8 cellular contexts compared by ENCODE assay signal in genomic region chr13:80339578-80339840, GRCh38. TPM values are rescaled to one million over a fixed set of nuclear protein-coding genes. Genes with fewer than 3 reads are reported as not detected.
DNase-seq lines count a peak whose midpoint lies in the region; ATAC-seq, FAIRE-seq and TF ChIP-seq lines count a peak whose summit lies in the region.

No MANE protein-coding gene starts in this region.

- no peaks in the 10 kb centered on the region for H3K27me3 ChIP-seq in K562 (ENCODE audit: control insufficient read depth in 2 of 2, insufficient read depth in 2 of 2, low read length in 2 of 2)
- peaks cover 18% of the 10 kb centered on the region for H3K27me3 ChIP-seq in thymus (ENCODE audit: control insufficient read depth, insufficient read depth)

- no peaks in the 10 kb centered on the region for H4K20me1 ChIP-seq in K562 (replicated peaks; ENCODE audit: control insufficient read depth, insufficient read depth, low read length)

- H3K27ac Mint-ChIP-seq in natural killer cell (no peak overlapping the region), WTC11 (no peak overlapping the region)

- no peak for FAIRE-seq in K562 (lab: Jason Lieb, UNC)

- H3K4me3 ChIP-seq in K562 (peak overlapping the region; percentile 71), thymus (ENCODE audit: low read length) (peak overlapping the region; percentile 78)

- TF ChIP-seq EP300 in K562 (IDR thresholded peaks at IDR 0.05; ENCODE audit: low read length) = no peak

- TF ChIP-seq POLR2A in K562 (conservative IDR thresholded peaks at IDR 0.05) = no peak

- CTCF ChIA-PET in K562 (lab: Yijun Ruan, JAX; ENCODE audit: low intra/inter-chr PET ratio) = no interaction called here
- CTCF ChIA-PET in WTC11 (lab: Charles Lee) = interaction anchor here (1.7 kb wide), 1 partner anchor 660 kb away, joined by 4 read pairs; no protein-coding TSS in a partner anchor

- DNase-seq in NCI-H1092 treated with DMSO at 0.1 percent for 48 hours (lab: John Stamatoyannopoulos, UW) (peak; percentile 39), NCI-H1092 (lab: John Stamatoyannopoulos, UW) (no peak), K562 (ENCODE audit: extremely low read depth in 1 of 4, low spot score in 3 of 4) (peak in 3 of 4 experiments; percentile 11 to 16 (median 14)), left kidney (ENCODE audit: low read depth, low spot score) (peak; percentile 85), natural killer cell (no peak), WTC11 (ENCODE audit: low spot score) (no peak)

- in situ Hi-C loops in K562 (cut with MboI) = loop anchor here (25.0 kb wide), 1 partner anchor 902 kb away; no protein-coding TSS in a partner anchor

- H3K4me1 Mint-ChIP-seq in natural killer cell (peaks cover 26 to 30% of the 10 kb centered on the region in 2 donors), WTC11 (peaks cover 50% of the 10 kb centered on the region)

- no peaks in the 10 kb centered on the region for H3K9me1 ChIP-seq in K562 (ENCODE audit: control insufficient read depth, insufficient read depth, low read length)

- H3K4me3 Mint-ChIP-seq in natural killer cell = no peak overlapping the region
- no peak overlapping the region for H3K4me3 Mint-ChIP-seq in WTC11

- POLR2A ChIA-PET in K562 (lab: Yijun Ruan, JAX) (interaction anchor here (0.6 to 1.7 kb wide), 3 partner anchors 9 to 661 kb away, joined by 3 to 5 read pairs (median 3); no protein-coding TSS in a partner anchor), WTC11 (lab: Charles Lee) (interaction anchor here (0.7 to 1.9 kb wide), 3 partner anchors 10 to 557 kb away, joined by 3 to 5 read pairs (median 5); no protein-coding TSS in a partner anchor)

- peaks cover 44% of the 10 kb centered on the region for H3K79me2 ChIP-seq in K562 (ENCODE audit: control insufficient read depth, insufficient read depth, low read length)

- H3K4me1 ChIP-seq in K562 (replicated peaks in 1 of 2; ENCODE audit: control insufficient read depth in 2 of 2, insufficient read depth in 2 of 2, low read length in 2 of 2) = peaks cover 3 to 30% of the 10 kb centered on the region in 2 experiments; a peak in 3 of 5 replicates
- H3K4me1 ChIP-seq in thymus (ENCODE audit: control insufficient read depth, insufficient read depth, low read length) = no peaks in the 10 kb centered on the region

- H2AFZ ChIP-seq in K562 (ENCODE audit: low read depth, low read length) = 0 out of 2 replicates have a peak overlapping the region, but pooled peaks have one; percentile 70

- H3K9me3 Mint-ChIP-seq in natural killer cell = no peaks in the 10 kb centered on the region
- H3K9me3 Mint-ChIP-seq in WTC11 = no peaks in the 10 kb centered on the region

- TF ChIP-seq CTCF in K562 (IDR thresholded peaks at IDR 0.05 in 2 of 3, conservative IDR thresholded peaks at IDR 0.05 in 1 of 3; ENCODE audit: insufficient read depth in 2 of 3, low read depth in 1 of 3, low read length in 3 of 3) (no peak), natural killer cell (IDR thresholded peaks at IDR 0.05) (no peak), WTC11 (IDR thresholded peaks at IDR 0.05) (no peak)

- intact Hi-C loops in K562 (cut with micrococcal nuclease) = no loop called here
- intact Hi-C loops in natural killer cell (cut with micrococcal nuclease) = no loop called here

- no peak for ATAC-seq in K562
- no peak for ATAC-seq in GM21528 (IDR thresholded peaks at IDR 0.05; ENCODE audit: low FRiP score, unreplicated experiment)
- ATAC-seq in natural killer cell = no peak
- no peak for ATAC-seq in WTC11

- H3K36me3 ChIP-seq in K562 (ENCODE audit: control insufficient read depth, insufficient read depth, low read length) (peaks cover 15% of the 10 kb centered on the region; the same call in 2 of the 3 replicates), thymus (ENCODE audit: control insufficient read depth, insufficient read depth) (no peaks in the 10 kb centered on the region)

- 0% methylated on average over 1 of the region's 4 CpGs for WGBS in K562 (ENCODE audit: insufficient coverage, low coverage, missing lambda C conversion rate)
- WGBS in thymus = 1% methylated on average over 4 of the region's 4 CpGs

- H3K27me3 Mint-ChIP-seq in natural killer cell (ENCODE audit: low read depth in 2 of 2) (peaks cover under 1 to 8% of the 10 kb centered on the region in 2 donors), WTC11 (ENCODE audit: low read depth) (peaks cover 7% of the 10 kb centered on the region)

- H3K9me3 ChIP-seq in K562 (replicated peaks; ENCODE audit: control insufficient read depth, insufficient read depth, low read depth, low read length) (no peaks in the 10 kb centered on the region), thymus (ENCODE audit: control insufficient read depth) (no peaks in the 10 kb centered on the region)

- TF ChIP-seq RAD21 in K562 (CRISPR knock-in tag; conservative IDR thresholded peaks at IDR 0.05 in 1 of 2, IDR thresholded peaks at IDR 0.05 in 1 of 2) = no peak

- peak overlapping the region; percentile 84 for H3K4me2 ChIP-seq in K562 (ENCODE audit: insufficient read depth, low read length)

- peak overlapping the region; percentile 77 to 90; a peak in 3 of 4 replicates for H3K9ac ChIP-seq in K562 (ENCODE audit: insufficient read depth in 1 of 2, low read depth in 2 of 2, low read length in 2 of 2)

- H3K27ac ChIP-seq in K562 (ENCODE audit: extremely low read depth, low read depth, low read length) = peak overlapping the region; percentile 93; the same call in 2 of the 3 replicates
- no peak overlapping the region for H3K27ac ChIP-seq in thymus (ENCODE audit: low read depth)

- BruUV-seq in K562 (replicated peaks; lab: Mats Ljungman, UMichigan) = no TSS peak

- H3K36me3 Mint-ChIP-seq in natural killer cell = peaks cover 7% of the 10 kb centered on the region
- peaks cover 37% of the 10 kb centered on the region for H3K36me3 Mint-ChIP-seq in WTC11

TF ChIP-seq in WTC11, 78 proteins besides CTCF, POLR2A, EP300 and RAD21 (continues in another document):
- no peak for TF ChIP-seq ZNF281 (CRISPR knock-in tag; IDR thresholded peaks at IDR 0.05)
- TF ChIP-seq TP53 (CRISPR knock-in tag; IDR thresholded peaks at IDR 0.05) = no peak
- no peak for TF ChIP-seq ZNF425 (CRISPR knock-in tag; conservative IDR thresholded peaks at IDR 0.05)

RNA-seq across cellular contexts. Expression of gene SPRY2, which starts 1.4 kb away (rescaled TPM):
- 10.5 and 11.1 TPM in 2 replicates for total RNA-seq in K562 (2011; cell fraction: chromatin; rRNA removed; ENCODE audit: low replicate concordance)
- 7.8 and 10.3 TPM in 2 replicates for total RNA-seq in K562 (2011; cell fraction: nucleolus; rRNA removed)
- 11.7 and 12.6 TPM in 2 replicates for total RNA-seq in K562 (2011; cell fraction: nucleoplasm; rRNA removed)
- total RNA-seq in K562 (2014; rRNA removed) = 2.5 and 3.3 TPM in 2 replicates
- 3.3 and 3.4 TPM in 2 replicates for total RNA-seq in K562 (2014; rRNA removed; fragmentation: Illumina TruSeq; extraction: Trizol)
- 4.0 and 4.2 TPM in 2 replicates for total RNA-seq in K562 (2015; rRNA removed; fragmentation: Illumina TruSeq; extraction: Trizol)
- 6.8 and 7.8 TPM in 2 replicates for total RNA-seq in K562 (2021)
- polyA plus RNA-seq in K562 (2011; rRNA removed) = 6.4 and 7.1 TPM in 2 replicates
- 7.5 and 11.2 TPM in 2 replicates for polyA plus RNA-seq in K562 (2011; cell fraction: cytosol; rRNA removed)
- polyA plus RNA-seq in K562 (2011; cell fraction: nucleus; rRNA removed) = 13.2 and 13.8 TPM in 2 replicates
- polyA plus RNA-seq in K562 (2012) = 6.3 and 8.8 TPM in 2 replicates
- polyA plus RNA-seq in K562 (2014; fragmentation: Illumina TruSeq; extraction: Trizol) = 6.1 and 7.7 TPM in 2 replicates
- 1 to 10 TPM; 1.8 TPM for polyA plus RNA-seq in K562 (2014; fragmentation: Nextera tagmentation; extraction: Ambion mirVana)
- polyA plus RNA-seq in K562 (2014; rRNA removed) = 3.1 and 7.0 TPM in 2 replicates
- polyA minus RNA-seq in K562 (2011; rRNA and poly(A)+ RNA removed) = 10.4 and 12.3 TPM in 2 replicates
- polyA minus RNA-seq in K562 (2011; cell fraction: cytosol; rRNA and poly(A)+ RNA removed) = 4.9 and 6.7 TPM in 2 replicates
- polyA minus RNA-seq in K562 (2011; cell fraction: nucleus; rRNA and poly(A)+ RNA removed) = 8.1 and 12.3 TPM in 2 replicates
- 21.6 TPM for polyA plus RNA-seq in thymus
- 1 to 10 TPM; 2.7 to 7.3 (median 3.0) TPM for total RNA-seq in natural killer cell
- 44.3 to 63.2 TPM (median 47.4 TPM) in 3 replicates for total RNA-seq in WTC11 (2021)

Comparison
In these comparisons a context has a peak if more than half of its experiments do, and no peak if none do; other contexts are left out.
1. DNase-seq: peak in NCI-H1092 treated with DMSO at 0.1 percent for 48 hours (single experiment), K562 (3 of 4) and left kidney (single experiment); none in NCI-H1092 (single experiment), natural killer cell (single experiment) and WTC11 (single experiment).